In the genomic region with DNA sequence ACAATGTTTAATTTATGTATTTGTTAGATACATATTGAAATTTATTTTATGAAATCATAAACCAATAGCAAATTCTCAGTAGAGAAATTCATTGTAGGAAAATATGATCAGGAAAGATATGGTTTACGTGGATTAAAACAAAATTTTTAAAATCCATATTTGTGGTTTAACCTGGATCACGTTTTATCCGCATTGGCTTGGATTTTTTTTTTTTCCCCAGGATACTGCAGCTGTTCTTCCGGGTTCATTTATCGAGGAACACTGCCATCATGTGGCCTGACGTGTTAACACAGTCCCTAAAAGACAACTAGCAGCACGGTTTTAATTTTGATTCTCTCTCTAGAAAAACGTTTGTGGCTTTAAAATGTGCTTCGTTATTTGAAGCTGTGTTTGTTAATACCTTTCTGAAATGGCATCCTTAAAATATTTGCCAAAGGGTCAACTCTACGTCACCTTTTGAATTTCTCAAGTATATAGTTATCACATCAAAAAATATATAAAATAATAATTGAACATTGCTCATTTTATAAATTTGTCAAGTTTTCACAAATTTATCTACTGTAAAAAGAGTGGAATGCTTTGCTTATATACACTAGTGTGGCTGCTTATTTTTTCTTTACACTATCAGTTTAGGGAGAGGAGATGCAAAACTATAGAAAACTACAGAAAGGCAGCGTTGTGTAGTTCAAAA, we compare ENCODE assay signal across 1 cellular context.
TF ChIP-seq lines count a peak whose summit lies in the region.

No MANE protein-coding gene starts in this region.

TF ChIP-seq in Ishikawa, 13 proteins besides CTCF, POLR2A, EP300 and RAD21 (continued from another document):
- TF ChIP-seq, protein P1, sequence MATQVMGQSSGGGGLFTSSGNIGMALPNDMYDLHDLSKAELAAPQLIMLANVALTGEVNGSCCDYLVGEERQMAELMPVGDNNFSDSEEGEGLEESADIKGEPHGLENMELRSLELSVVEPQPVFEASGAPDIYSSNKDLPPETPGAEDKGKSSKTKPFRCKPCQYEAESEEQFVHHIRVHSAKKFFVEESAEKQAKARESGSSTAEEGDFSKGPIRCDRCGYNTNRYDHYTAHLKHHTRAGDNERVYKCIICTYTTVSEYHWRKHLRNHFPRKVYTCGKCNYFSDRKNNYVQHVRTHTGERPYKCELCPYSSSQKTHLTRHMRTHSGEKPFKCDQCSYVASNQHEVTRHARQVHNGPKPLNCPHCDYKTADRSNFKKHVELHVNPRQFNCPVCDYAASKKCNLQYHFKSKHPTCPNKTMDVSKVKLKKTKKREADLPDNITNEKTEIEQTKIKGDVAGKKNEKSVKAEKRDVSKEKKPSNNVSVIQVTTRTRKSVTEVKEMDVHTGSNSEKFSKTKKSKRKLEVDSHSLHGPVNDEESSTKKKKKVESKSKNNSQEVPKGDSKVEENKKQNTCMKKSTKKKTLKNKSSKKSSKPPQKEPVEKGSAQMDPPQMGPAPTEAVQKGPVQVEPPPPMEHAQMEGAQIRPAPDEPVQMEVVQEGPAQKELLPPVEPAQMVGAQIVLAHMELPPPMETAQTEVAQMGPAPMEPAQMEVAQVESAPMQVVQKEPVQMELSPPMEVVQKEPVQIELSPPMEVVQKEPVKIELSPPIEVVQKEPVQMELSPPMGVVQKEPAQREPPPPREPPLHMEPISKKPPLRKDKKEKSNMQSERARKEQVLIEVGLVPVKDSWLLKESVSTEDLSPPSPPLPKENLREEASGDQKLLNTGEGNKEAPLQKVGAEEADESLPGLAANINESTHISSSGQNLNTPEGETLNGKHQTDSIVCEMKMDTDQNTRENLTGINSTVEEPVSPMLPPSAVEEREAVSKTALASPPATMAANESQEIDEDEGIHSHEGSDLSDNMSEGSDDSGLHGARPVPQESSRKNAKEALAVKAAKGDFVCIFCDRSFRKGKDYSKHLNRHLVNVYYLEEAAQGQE (IDR thresholded peaks at IDR 0.05; ENCODE audit: low read depth) = no peak
- TF ChIP-seq, protein P2, sequence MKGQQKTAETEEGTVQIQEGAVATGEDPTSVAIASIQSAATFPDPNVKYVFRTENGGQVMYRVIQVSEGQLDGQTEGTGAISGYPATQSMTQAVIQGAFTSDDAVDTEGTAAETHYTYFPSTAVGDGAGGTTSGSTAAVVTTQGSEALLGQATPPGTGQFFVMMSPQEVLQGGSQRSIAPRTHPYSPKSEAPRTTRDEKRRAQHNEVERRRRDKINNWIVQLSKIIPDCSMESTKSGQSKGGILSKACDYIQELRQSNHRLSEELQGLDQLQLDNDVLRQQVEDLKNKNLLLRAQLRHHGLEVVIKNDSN (IDR thresholded peaks at IDR 0.05) = no peak
- no peak for TF ChIP-seq TCF12 (IDR thresholded peaks at IDR 0.05; ENCODE audit: low read depth)
- TF ChIP-seq EGR1 (IDR thresholded peaks at IDR 0.05) = no peak
- no peak for TF ChIP-seq YY1 (IDR thresholded peaks at IDR 0.05; ENCODE audit: low read depth)
